8 cellular contexts compared by ENCODE assay signal in genomic region chr22:21102659-21103267, GRCh38. TPM values are rescaled to one million over a fixed set of nuclear protein-coding genes. Genes with fewer than 3 reads are reported as not detected.
DNase-seq lines count a peak whose midpoint lies in the region; ATAC-seq lines count a peak whose summit lies in the region.

No MANE protein-coding gene starts in this region.

- ATAC-seq in GM21360 (IDR thresholded peaks at IDR 0.05; ENCODE audit: unreplicated experiment) (peak; percentile 55), left lobe of liver (peak; percentile 100), HG02623 (IDR thresholded peaks at IDR 0.05; ENCODE audit: unreplicated experiment) (no peak)

- DNase-seq in AG08396 (ENCODE audit: low spot score) (peak; percentile 81), NCI-H226 (peak; percentile 23), cerebellar cortex (ENCODE audit: low spot score) (peak; percentile 90), left lobe of liver (ENCODE audit: low spot score) (peak; percentile 74)
- DNase-seq in activated CD4-positive, alpha-beta T cell treated with anti-CD3 and anti-CD28 coated beads for 1 hour, result peak; percentile 52
- peak; percentile 80 to 84 for DNase-seq in stimulated activated CD4-positive, alpha-beta T cell treated with anti-CD3 and anti-CD28 coated beads, Interleukin-4, amount 100 ng/mL, for 48 hours (ENCODE audit: low read depth in 2 of 2)

RNA-seq across cellular contexts. Expression of gene LRRC74B, which starts 57.0 kb away (rescaled TPM):
- total RNA-seq in left lobe of liver, result not detected

Comparison
In these comparisons a context has a peak if more than half of its experiments do, and no peak if none do; other contexts are left out.
1. DNase-seq: peak in every context shown above with its lines; median percentile 90 in cerebellar cortex; 82 in stimulated activated CD4-positive, alpha-beta T cell treated with anti-CD3 and anti-CD28 coated beads, Interleukin-4, amount 100 ng/mL, for 48 hours; 81 in AG08396; 74 in left lobe of liver; 52 in activated CD4-positive, alpha-beta T cell treated with anti-CD3 and anti-CD28 coated beads for 1 hour; 23 in NCI-H226.